Comparison of ENCODE assay signal across 24 cellular contexts in the genomic region with DNA sequence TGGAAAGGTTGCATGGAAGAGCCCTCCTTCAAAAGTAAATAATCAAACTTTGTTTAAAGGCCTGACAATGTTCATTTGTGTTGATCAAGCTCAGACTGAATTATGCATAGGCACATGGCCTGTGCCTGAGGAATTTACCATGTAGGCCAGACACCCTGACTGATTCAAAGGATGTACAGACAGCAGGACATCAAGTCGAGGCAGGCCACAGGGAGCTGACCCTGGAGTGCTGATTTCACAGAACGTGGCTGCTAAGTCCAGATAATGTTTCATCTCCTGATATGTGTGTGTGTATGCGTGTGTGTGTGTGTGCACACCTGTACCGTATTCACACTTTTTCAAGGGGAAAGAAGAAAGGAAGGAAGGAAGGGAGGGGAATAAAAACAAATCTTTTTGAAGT.
"Had no signal": no experiment of that assay in that cellular context is flagged by ENCODE, and none has a peak within 500 bp of the region (broad histone marks: within the 10 kb centered on the region; RNA-seq: fewer than 3 reads in every experiment).

No MANE protein-coding gene starts in this region.

- H3K27me3 Mint-ChIP-seq: activated CD4-positive, alpha-beta T cell treated with anti-CD3 and anti-CD28 coated beads for 36 hours had no signal

- H3K27ac ChIP-seq: adrenal gland, WERI-Rb-1 had no signal

- H3K4me1 ChIP-seq: adrenal gland had no signal

- H3K36me3 Mint-ChIP-seq: T-cell had no signal

- H3K27ac Mint-ChIP-seq: activated CD4-positive, alpha-beta T cell treated with anti-CD3 and anti-CD28 coated beads for 36 hours; activated CD8-positive, alpha-beta T cell treated with anti-CD3 and anti-CD28 coated beads, Interleukin-2, amount 10 ng/mL, durations not matched to agents 7 days and 5 days; activated naive CD8-positive, alpha-beta T cell treated with anti-CD3 and anti-CD28 coated beads, Interleukin-2, amount 10 ng/mL, durations not matched to agents 7 days and 5 days; T-cell had no signal

- H3K36me3 ChIP-seq: adrenal gland, WERI-Rb-1 had no signal

- FAIRE-seq: RCC 7860 had no signal

- H3K4me3 ChIP-seq: adrenal gland had no signal

- DNase-seq: activated CD4-positive, alpha-beta T cell treated with anti-CD3 and anti-CD28 coated beads for 36 hours; activated CD4-positive, alpha-beta T cell treated with anti-CD3 and anti-CD28 coated beads, Interleukin-2, amount 50 U/mL, for 4 hours; activated CD8-positive, alpha-beta memory T cell treated with anti-CD3 and anti-CD28 coated beads, Interleukin-2, amount 50 U/mL, for 48 hours; activated CD8-positive, alpha-beta T cell treated with anti-CD3 and anti-CD28 coated beads, Interleukin-2, amount 10 ng/mL, durations not matched to agents 7 days and 5 days; activated naive CD4-positive, alpha-beta T cell treated with anti-CD3 and anti-CD28 coated beads, Interleukin-2, amount 50 U/mL, for 16 hours; activated naive CD8-positive, alpha-beta T cell treated with anti-CD3 and anti-CD28 coated beads, Interleukin-2, amount 10 ng/mL, durations not matched to agents 7 days and 5 days; activated T-cell treated with anti-CD3 and anti-CD28 coated beads, Interleukin-2, amount 50 U/mL, for 1 hour; anterior cingulate cortex; caudate nucleus; Karpas-422; MM.1S; NCI-H1105; NCI-H1436; NCI-H1694 treated with DMSO at 0.1 percent for 48 hours; NCI-H2029 treated with DMSO at 0.1 percent for 48 hours; NCI-H510A treated with DMSO at 0.1 percent for 48 hours; NCI-H69; NK-92 treated with Interleukin-12 subunit alpha and Interleukin-12 subunit beta, amount 100 ng/mL, for 24 hours; PC-3; SHP77 treated with DMSO at 0.1 percent for 48 hours; T-cell; WERI-Rb-1 had no signal

- H3K4me3 Mint-ChIP-seq: activated CD4-positive, alpha-beta T cell treated with anti-CD3 and anti-CD28 coated beads for 36 hours; activated CD8-positive, alpha-beta T cell treated with anti-CD3 and anti-CD28 coated beads, Interleukin-2, amount 10 ng/mL, durations not matched to agents 7 days and 5 days; activated naive CD8-positive, alpha-beta T cell treated with anti-CD3 and anti-CD28 coated beads, Interleukin-2, amount 10 ng/mL, durations not matched to agents 7 days and 5 days; T-cell had no signal

- H3K27me3 ChIP-seq: adrenal gland had no signal

- H3K9me3 Mint-ChIP-seq: activated naive CD8-positive, alpha-beta T cell treated with anti-CD3 and anti-CD28 coated beads, Interleukin-2, amount 10 ng/mL, durations not matched to agents 7 days and 5 days had no signal

- H3K9me3 ChIP-seq: adrenal gland had no signal

- ATAC-seq: activated CD4-positive, alpha-beta T cell treated with anti-CD3 and anti-CD28 coated beads for 36 hours; activated CD8-positive, alpha-beta T cell treated with anti-CD3 and anti-CD28 coated beads, Interleukin-2, amount 10 ng/mL, durations not matched to agents 7 days and 5 days; PC-3; T-cell had no signal
